In genomic region chr1:237799762-237800474, GRCh38 we compare ENCODE assay signal across 8 cellular contexts.
A peak's percentile ranks its signal among the peaks of the same experiment; 100 is the strongest.
DNase-seq lines count a peak whose midpoint lies in the region; ATAC-seq and TF ChIP-seq lines count a peak whose summit lies in the region.

No MANE protein-coding gene starts in this region.

- in situ Hi-C loops in GM23248 (cut with MboI): no loop called here
- in situ Hi-C loops in IMR-90 (cut with MboI; ENCODE audit: low sequenced_read_pairs): no loop called here
- in situ Hi-C loops in SK-MEL-5 (cut with HindIII; ENCODE audit: low pct_unique_long_range_greater_than_20kb, low sequenced_read_pairs): no loop called here

- no peak overlapping the region for H3K14ac ChIP-seq in IMR-90 (replicated peaks; ENCODE audit: low read depth, low read length)

- peak; percentile 10 for DNase-seq in activated T-cell treated with anti-CD3 and anti-CD28 coated beads for 24 hours (ENCODE audit: low read depth)
- DNase-seq in activated T-cell treated with anti-CD3 and anti-CD28 coated beads for 4 hours: no peak
- peak; percentile 20 for DNase-seq in GM23248
- DNase-seq in IMR-90: peak; percentile 4
- DNase-seq in SK-MEL-5 (ENCODE audit: low read depth, low spot score): peak; percentile 92
- DNase-seq in effector memory CD8-positive, alpha-beta T cell: peak; percentile 39 to 53 (median 49)
- no peak for DNase-seq in CD14-positive monocyte (ENCODE audit: low spot score)

- H3K9me1 ChIP-seq in IMR-90 (ENCODE audit: insufficient read depth, low read length): no peaks in the 10 kb centered on the region

- H4K91ac ChIP-seq in IMR-90 (ENCODE audit: insufficient read depth, low read depth, low read length): no peak overlapping the region

- POLR2A ChIA-PET in IMR-90 (lab: Charles Lee; ENCODE audit: unreplicated experiment): no interaction called here

- 27 to 29% methylated on average over 5 of the region's 5 CpGs for WGBS in GM23248 (ENCODE audit: low coverage in 1 of 2, low lambda C conversion rate in 2 of 2, missing lambda C conversion rate in 2 of 2), 2 experiments
- WGBS in IMR-90 (ENCODE audit: extremely low coverage in 2 of 2, insufficient read length in 1 of 2), 2 experiments: no CpG with 5 or more reads among the region's 5 CpGs

- no peak overlapping the region for H3K9ac ChIP-seq in GM23248
- no peak overlapping the region for H3K9ac ChIP-seq in IMR-90 (ENCODE audit: low read depth, low read length)
- no peak overlapping the region for H3K9ac ChIP-seq in neural cell (ENCODE audit: low read length)

- no peaks in the 10 kb centered on the region for H3K36me3 Mint-ChIP-seq in effector memory CD8-positive, alpha-beta T cell (ENCODE audit: insufficient read depth)
- no peaks in the 10 kb centered on the region for H3K36me3 Mint-ChIP-seq in CD14-positive monocyte

- no peak for TF ChIP-seq EP300 in neural cell (conservative IDR thresholded peaks at IDR 0.05; ENCODE audit: poor library complexity, severe bottlenecking)

- no peak for TF ChIP-seq POLR2A in IMR-90 (IDR thresholded peaks at IDR 0.05; ENCODE audit: low read depth, low read length)

- no peaks in the 10 kb centered on the region for H3K36me3 ChIP-seq in GM23248 (ENCODE audit: low read depth)
- H3K36me3 ChIP-seq in IMR-90 (ENCODE audit: control insufficient read depth, insufficient read depth, low read length): no peaks in the 10 kb centered on the region
- H3K36me3 ChIP-seq in neural cell (ENCODE audit: insufficient read depth, low read length): no peaks in the 10 kb centered on the region

- dilution Hi-C loops in IMR-90 (cut with HindIII; ENCODE audit: low sequenced_read_pairs, unreplicated experiment): no loop called here

- CTCF ChIA-PET in IMR-90 (lab: Yijun Ruan, JAX): interaction anchor here (0.7 kb wide), 1 partner anchor 123 kb away, joined by 4 read pairs; no protein-coding TSS in a partner anchor

- no peak overlapping the region for H3K4me2 ChIP-seq in GM23248 (ENCODE audit: unreplicated experiment)
- no peak overlapping the region for H3K4me2 ChIP-seq in IMR-90 (ENCODE audit: low read depth, low read length)
- no peak overlapping the region for H3K4me2 ChIP-seq in neural cell (ENCODE audit: low read length)

- H3K4me3 ChIP-seq in GM23248 (no peak overlapping the region), IMR-90 (ENCODE audit: insufficient read depth, low read depth, low read length) (no peak overlapping the region), neural cell (ENCODE audit: low read length) (no peak overlapping the region)

- no peaks in the 10 kb centered on the region for H3K4me1 Mint-ChIP-seq in effector memory CD8-positive, alpha-beta T cell (ENCODE audit: low read depth in 2 of 2)
- no peaks in the 10 kb centered on the region for H3K4me1 Mint-ChIP-seq in CD14-positive monocyte

- H3K56ac ChIP-seq in IMR-90 (ENCODE audit: extremely low read depth, insufficient read depth, low read length): no peak overlapping the region

- no peak overlapping the region for H4K8ac ChIP-seq in IMR-90 (ENCODE audit: low read depth in 2 of 2, low read length in 2 of 2)

- H2AK9ac ChIP-seq in IMR-90 (replicated peaks; ENCODE audit: low read depth, low read length, poor library complexity): no peak overlapping the region

- H2AK5ac ChIP-seq in IMR-90 (ENCODE audit: low read depth, low read length): no peak overlapping the region

- peak; percentile 46; the same call in 1 of the 2 replicates for ATAC-seq in IMR-90 (ENCODE audit: low read depth)
- ATAC-seq in effector memory CD8-positive, alpha-beta T cell (replicated peaks): peak; percentile 100

- TF ChIP-seq CTCF in IMR-90 (conservative IDR thresholded peaks at IDR 0.05; ENCODE audit: low read depth, low read length) (no peak), neural cell (IDR thresholded peaks at IDR 0.05; ENCODE audit: poor library complexity, severe bottlenecking) (peak; percentile 31), CD14-positive monocyte (IDR thresholded peaks at IDR 0.05) (no peak)

- H3K27me3 Mint-ChIP-seq in effector memory CD8-positive, alpha-beta T cell: peaks cover 0 to 5% of the 10 kb centered on the region in 2 donors
- peaks cover 0 to 2% (median 1%) of the 10 kb centered on the region in 3 donors for H3K27me3 Mint-ChIP-seq in CD14-positive monocyte (ENCODE audit: low read depth in 3 of 3)

- no peak overlapping the region for H3K27ac ChIP-seq in GM23248
- no peak overlapping the region for H3K27ac ChIP-seq in IMR-90 (ENCODE audit: insufficient read depth, low read length)
- H3K27ac ChIP-seq in neural cell (ENCODE audit: low read length): no peak overlapping the region

- H3K79me2 ChIP-seq in GM23248 (ENCODE audit: insufficient read depth) (no peaks in the 10 kb centered on the region), neural cell (replicated peaks; ENCODE audit: insufficient read depth, low read length) (no peaks in the 10 kb centered on the region)

- no peak overlapping the region for H2BK120ac ChIP-seq in IMR-90 (ENCODE audit: low read depth, low read length)

- no peaks in the 10 kb centered on the region for H3F3A ChIP-seq in GM23248 (ENCODE audit: insufficient read depth)
- H3F3A ChIP-seq in neural cell (ENCODE audit: insufficient read depth, low read length, poor library complexity, severe bottlenecking): no peaks in the 10 kb centered on the region

- H4K20me1 ChIP-seq in GM23248 (ENCODE audit: insufficient read depth): no peaks in the 10 kb centered on the region
- no peaks in the 10 kb centered on the region for H4K20me1 ChIP-seq in IMR-90 (ENCODE audit: insufficient read depth, low read length)
- no peaks in the 10 kb centered on the region for H4K20me1 ChIP-seq in neural cell (ENCODE audit: insufficient read depth)

- H3K4ac ChIP-seq in IMR-90 (ENCODE audit: low read depth, low read length): no peak overlapping the region

- H4K5ac ChIP-seq in IMR-90 (ENCODE audit: low read depth, low read length): no peak overlapping the region

- intact Hi-C loops in IMR-90 (cut with micrococcal nuclease) (no loop called here), CD14-positive monocyte (cut with micrococcal nuclease) (no loop called here)

- H3K27ac Mint-ChIP-seq in effector memory CD8-positive, alpha-beta T cell: no peak overlapping the region
- no peak overlapping the region for H3K27ac Mint-ChIP-seq in CD14-positive monocyte

- H3K4me3 Mint-ChIP-seq in effector memory CD8-positive, alpha-beta T cell: peak overlapping the region in 1 of 2 donors; percentile 19
- no peak overlapping the region for H3K4me3 Mint-ChIP-seq in CD14-positive monocyte

- H2BK5ac ChIP-seq in IMR-90 (ENCODE audit: low read depth, low read length, poor library complexity, severe bottlenecking): no peak overlapping the region

- H2BK20ac ChIP-seq in IMR-90 (ENCODE audit: low read depth, low read length): no peak overlapping the region

- H3K79me1 ChIP-seq in IMR-90 (ENCODE audit: low read depth in 1 of 2, low read length in 2 of 2): no peaks in the 10 kb centered on the region

- TF ChIP-seq RAD21 in IMR-90 (IDR thresholded peaks at IDR 0.05; ENCODE audit: low read length) (no peak), neural cell (conservative IDR thresholded peaks at IDR 0.05) (no peak)

- H2BK15ac ChIP-seq in IMR-90 (ENCODE audit: low read depth, low read length): no peak overlapping the region

- H3K9me3 Mint-ChIP-seq in effector memory CD8-positive, alpha-beta T cell: no peaks in the 10 kb centered on the region
- H3K9me3 Mint-ChIP-seq in CD14-positive monocyte: no peaks in the 10 kb centered on the region

- H3K23ac ChIP-seq in IMR-90 (ENCODE audit: low read depth, low read length): no peak overlapping the region

- H3K18ac ChIP-seq in IMR-90 (ENCODE audit: low read depth, low read length): no peak overlapping the region

- H2AFZ ChIP-seq in GM23248: no peak overlapping the region
- no peak overlapping the region for H2AFZ ChIP-seq in IMR-90 (replicated peaks; ENCODE audit: low read length, poor library complexity)
- H2AFZ ChIP-seq in neural cell (ENCODE audit: low read depth, low read length): no peak overlapping the region

- H3K27me3 ChIP-seq in GM23248 (replicated peaks; ENCODE audit: insufficient read depth): no peaks in the 10 kb centered on the region
- H3K27me3 ChIP-seq in IMR-90 (ENCODE audit: control insufficient read depth, insufficient read depth, low read length): no peaks in the 10 kb centered on the region
- H3K27me3 ChIP-seq in neural cell (ENCODE audit: insufficient read depth, low read depth, low read length): no peaks in the 10 kb centered on the region

- BruUV-seq in IMR-90 (replicated peaks; lab: Mats Ljungman, UMichigan): no TSS peak

- no peaks in the 10 kb centered on the region for H3K4me1 ChIP-seq in GM23248 (ENCODE audit: insufficient read depth)
- H3K4me1 ChIP-seq in IMR-90 (ENCODE audit: control insufficient read depth, insufficient read depth, low read length): no peaks in the 10 kb centered on the region

- no peaks in the 10 kb centered on the region for H3K9me2 ChIP-seq in GM23248 (ENCODE audit: insufficient read depth)
- no peaks in the 10 kb centered on the region for H3K9me2 ChIP-seq in neural cell (ENCODE audit: insufficient read depth, low read length)

- H3K9me3 ChIP-seq in GM23248 (ENCODE audit: low read depth): no peaks in the 10 kb centered on the region
- no peaks in the 10 kb centered on the region for H3K9me3 ChIP-seq in IMR-90 (ENCODE audit: control insufficient read depth, insufficient read depth, low read length)
- no peaks in the 10 kb centered on the region for H3K9me3 ChIP-seq in neural cell (ENCODE audit: low read length)

TF ChIP-seq in IMR-90, 13 proteins besides CTCF, POLR2A, EP300 and RAD21 (continues in another document):
- no peak for TF ChIP-seq MXI1 (IDR thresholded peaks at IDR 0.05; ENCODE audit: borderline replicate concordance, low read depth, low read length)
- TF ChIP-seq RFX5 (IDR thresholded peaks at IDR 0.05; ENCODE audit: low read depth, low read length): no peak

TF ChIP-seq in neural cell, 6 proteins besides CTCF, POLR2A, EP300 and RAD21 (continues in another document):
- TF ChIP-seq EZH2 (IDR thresholded peaks at IDR 0.05; ENCODE audit: borderline replicate concordance, insufficient read depth, low read length, poor library complexity, severe bottlenecking) (no peak), MXI1 (conservative IDR thresholded peaks at IDR 0.05; ENCODE audit: poor library complexity, severe bottlenecking) (no peak)

Comparison
In these comparisons a context has a peak if more than half of its experiments do, and no peak if none do; other contexts are left out.
1. DNase-seq: peak in activated T-cell treated with anti-CD3 and anti-CD28 coated beads for 24 hours (single experiment), GM23248 (single experiment), IMR-90 (single experiment), SK-MEL-5 (single experiment) and effector memory CD8-positive, alpha-beta T cell (3 of 3); none in activated T-cell treated with anti-CD3 and anti-CD28 coated beads for 4 hours (single experiment) and CD14-positive monocyte (single experiment).